In the genomic region with DNA sequence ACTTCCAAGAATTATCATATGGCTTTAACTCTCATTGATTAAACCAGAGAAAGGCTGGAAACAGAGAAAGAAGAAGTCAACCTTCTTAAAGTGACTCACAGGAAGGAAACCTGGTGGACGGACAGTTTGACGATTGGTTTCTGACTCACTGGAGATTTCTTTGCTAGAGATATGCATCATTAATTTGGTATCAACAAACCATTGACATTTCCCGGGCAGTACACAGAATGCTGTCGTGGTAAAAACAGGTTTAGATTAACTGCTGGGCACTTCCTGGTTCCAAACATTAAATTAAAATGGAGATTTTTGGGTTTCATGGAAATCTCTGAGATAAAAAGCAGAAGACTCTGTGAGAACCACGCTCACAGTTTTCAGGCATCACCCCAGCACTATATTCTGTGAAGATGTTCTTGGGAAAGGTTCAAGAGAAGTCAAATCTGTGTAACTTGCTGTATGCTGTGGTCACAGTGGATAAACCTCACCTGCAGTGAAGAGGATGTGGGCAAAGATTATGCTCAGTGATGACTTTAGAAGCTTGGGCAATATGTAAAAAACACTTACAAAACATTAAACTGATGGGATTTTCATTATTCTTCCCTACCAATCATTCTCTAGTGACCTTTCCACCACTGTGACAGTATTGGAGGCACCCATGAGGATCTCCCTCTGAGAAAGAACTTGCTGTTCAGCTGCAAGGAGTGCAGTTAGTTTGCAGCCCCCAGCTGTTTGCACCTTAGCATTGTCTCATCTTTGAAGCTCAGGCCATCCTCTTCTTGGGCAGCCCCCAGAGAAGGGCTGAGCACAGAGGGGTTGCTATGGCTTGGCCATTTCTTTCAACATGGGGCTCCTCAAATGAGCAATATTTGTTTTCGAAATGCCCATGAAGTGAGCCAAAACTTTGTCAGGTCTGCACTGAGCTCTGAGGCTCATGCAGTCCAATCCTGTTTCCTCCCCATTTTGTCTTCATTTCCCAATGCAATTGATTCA, we compare ENCODE assay signal across 3 cellular contexts.
TF ChIP-seq lines count a peak whose summit lies in the region.

No MANE protein-coding gene starts in this region.

TF ChIP-seq in SK-N-SH, 30 proteins besides CTCF, POLR2A, EP300 and RAD21 (continued from another document and continues in another):
- TF ChIP-seq, protein P1, sequence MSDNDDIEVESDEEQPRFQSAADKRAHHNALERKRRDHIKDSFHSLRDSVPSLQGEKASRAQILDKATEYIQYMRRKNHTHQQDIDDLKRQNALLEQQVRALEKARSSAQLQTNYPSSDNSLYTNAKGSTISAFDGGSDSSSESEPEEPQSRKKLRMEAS (IDR thresholded peaks at IDR 0.05; ENCODE audit: low read depth), result no peak
- TF ChIP-seq NRF1 (IDR thresholded peaks at IDR 0.05; ENCODE audit: low read depth, low read length), result no peak
- 0 out of 2 replicates have a peak, but pooled peaks have one; percentile 31 for TF ChIP-seq TEAD4 (IDR thresholded peaks at IDR 0.05; ENCODE audit: borderline replicate concordance, insufficient read depth)
- no peak for TF ChIP-seq TAF1 (IDR thresholded peaks at IDR 0.05; ENCODE audit: borderline replicate concordance, low read depth, low read length)
- TF ChIP-seq, protein P2, sequence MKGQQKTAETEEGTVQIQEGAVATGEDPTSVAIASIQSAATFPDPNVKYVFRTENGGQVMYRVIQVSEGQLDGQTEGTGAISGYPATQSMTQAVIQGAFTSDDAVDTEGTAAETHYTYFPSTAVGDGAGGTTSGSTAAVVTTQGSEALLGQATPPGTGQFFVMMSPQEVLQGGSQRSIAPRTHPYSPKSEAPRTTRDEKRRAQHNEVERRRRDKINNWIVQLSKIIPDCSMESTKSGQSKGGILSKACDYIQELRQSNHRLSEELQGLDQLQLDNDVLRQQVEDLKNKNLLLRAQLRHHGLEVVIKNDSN (IDR thresholded peaks at IDR 0.05; ENCODE audit: borderline replicate concordance, low read depth), result no peak
- no peak for TF ChIP-seq FOXJ3 (CRISPR knock-in tag; IDR thresholded peaks at IDR 0.05)
- TF ChIP-seq, protein P3, sequence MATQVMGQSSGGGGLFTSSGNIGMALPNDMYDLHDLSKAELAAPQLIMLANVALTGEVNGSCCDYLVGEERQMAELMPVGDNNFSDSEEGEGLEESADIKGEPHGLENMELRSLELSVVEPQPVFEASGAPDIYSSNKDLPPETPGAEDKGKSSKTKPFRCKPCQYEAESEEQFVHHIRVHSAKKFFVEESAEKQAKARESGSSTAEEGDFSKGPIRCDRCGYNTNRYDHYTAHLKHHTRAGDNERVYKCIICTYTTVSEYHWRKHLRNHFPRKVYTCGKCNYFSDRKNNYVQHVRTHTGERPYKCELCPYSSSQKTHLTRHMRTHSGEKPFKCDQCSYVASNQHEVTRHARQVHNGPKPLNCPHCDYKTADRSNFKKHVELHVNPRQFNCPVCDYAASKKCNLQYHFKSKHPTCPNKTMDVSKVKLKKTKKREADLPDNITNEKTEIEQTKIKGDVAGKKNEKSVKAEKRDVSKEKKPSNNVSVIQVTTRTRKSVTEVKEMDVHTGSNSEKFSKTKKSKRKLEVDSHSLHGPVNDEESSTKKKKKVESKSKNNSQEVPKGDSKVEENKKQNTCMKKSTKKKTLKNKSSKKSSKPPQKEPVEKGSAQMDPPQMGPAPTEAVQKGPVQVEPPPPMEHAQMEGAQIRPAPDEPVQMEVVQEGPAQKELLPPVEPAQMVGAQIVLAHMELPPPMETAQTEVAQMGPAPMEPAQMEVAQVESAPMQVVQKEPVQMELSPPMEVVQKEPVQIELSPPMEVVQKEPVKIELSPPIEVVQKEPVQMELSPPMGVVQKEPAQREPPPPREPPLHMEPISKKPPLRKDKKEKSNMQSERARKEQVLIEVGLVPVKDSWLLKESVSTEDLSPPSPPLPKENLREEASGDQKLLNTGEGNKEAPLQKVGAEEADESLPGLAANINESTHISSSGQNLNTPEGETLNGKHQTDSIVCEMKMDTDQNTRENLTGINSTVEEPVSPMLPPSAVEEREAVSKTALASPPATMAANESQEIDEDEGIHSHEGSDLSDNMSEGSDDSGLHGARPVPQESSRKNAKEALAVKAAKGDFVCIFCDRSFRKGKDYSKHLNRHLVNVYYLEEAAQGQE (IDR thresholded peaks at IDR 0.05; ENCODE audit: low read depth, low read length), result no peak
- no peak for TF ChIP-seq SIN3A (IDR thresholded peaks at IDR 0.05; ENCODE audit: borderline replicate concordance, low read depth, low read length)
- peak; percentile 62; the same call in 1 of the 2 replicates for TF ChIP-seq ELF1 (IDR thresholded peaks at IDR 0.05)
- TF ChIP-seq POLR2AphosphoS5 (IDR thresholded peaks at IDR 0.05; ENCODE audit: low read depth, low read length), result no peak
- no peak for TF ChIP-seq MEF2A (IDR thresholded peaks at IDR 0.05; ENCODE audit: borderline replicate concordance, low read depth)
- TF ChIP-seq, protein P4, sequence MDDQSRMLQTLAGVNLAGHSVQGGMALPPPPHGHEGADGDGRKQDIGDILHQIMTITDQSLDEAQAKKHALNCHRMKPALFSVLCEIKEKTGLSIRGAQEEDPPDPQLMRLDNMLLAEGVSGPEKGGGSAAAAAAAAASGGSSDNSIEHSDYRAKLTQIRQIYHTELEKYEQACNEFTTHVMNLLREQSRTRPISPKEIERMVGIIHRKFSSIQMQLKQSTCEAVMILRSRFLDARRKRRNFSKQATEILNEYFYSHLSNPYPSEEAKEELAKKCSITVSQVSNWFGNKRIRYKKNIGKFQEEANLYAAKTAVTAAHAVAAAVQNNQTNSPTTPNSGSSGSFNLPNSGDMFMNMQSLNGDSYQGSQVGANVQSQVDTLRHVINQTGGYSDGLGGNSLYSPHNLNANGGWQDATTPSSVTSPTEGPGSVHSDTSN (IDR thresholded peaks at IDR 0.05), result peak; percentile 83

TF ChIP-seq in SK-N-SH treated with all-trans-retinoic acid at 6 μM for 48 hours, 23 proteins besides CTCF, POLR2A, EP300 and RAD21 (continued from another document and continues in another):
- TF ChIP-seq TOX (CRISPR knock-in tag; IDR thresholded peaks at IDR 0.05; ENCODE audit: borderline replicate concordance), result no peak
- TF ChIP-seq ZFP3 (CRISPR knock-in tag; IDR thresholded peaks at IDR 0.05), result no peak
- TF ChIP-seq OSR1 (CRISPR knock-in tag; IDR thresholded peaks at IDR 0.05), result no peak
- no peak for TF ChIP-seq ZNF70 (CRISPR knock-in tag; IDR thresholded peaks at IDR 0.05)
- TF ChIP-seq SNAI2 (CRISPR knock-in tag; IDR thresholded peaks at IDR 0.05), result no peak
- TF ChIP-seq, protein P5, sequence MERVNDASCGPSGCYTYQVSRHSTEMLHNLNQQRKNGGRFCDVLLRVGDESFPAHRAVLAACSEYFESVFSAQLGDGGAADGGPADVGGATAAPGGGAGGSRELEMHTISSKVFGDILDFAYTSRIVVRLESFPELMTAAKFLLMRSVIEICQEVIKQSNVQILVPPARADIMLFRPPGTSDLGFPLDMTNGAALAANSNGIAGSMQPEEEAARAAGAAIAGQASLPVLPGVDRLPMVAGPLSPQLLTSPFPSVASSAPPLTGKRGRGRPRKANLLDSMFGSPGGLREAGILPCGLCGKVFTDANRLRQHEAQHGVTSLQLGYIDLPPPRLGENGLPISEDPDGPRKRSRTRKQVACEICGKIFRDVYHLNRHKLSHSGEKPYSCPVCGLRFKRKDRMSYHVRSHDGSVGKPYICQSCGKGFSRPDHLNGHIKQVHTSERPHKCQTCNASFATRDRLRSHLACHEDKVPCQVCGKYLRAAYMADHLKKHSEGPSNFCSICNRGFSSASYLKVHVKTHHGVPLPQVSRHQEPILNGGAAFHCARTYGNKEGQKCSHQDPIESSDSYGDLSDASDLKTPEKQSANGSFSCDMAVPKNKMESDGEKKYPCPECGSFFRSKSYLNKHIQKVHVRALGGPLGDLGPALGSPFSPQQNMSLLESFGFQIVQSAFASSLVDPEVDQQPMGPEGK (CRISPR knock-in tag; IDR thresholded peaks at IDR 0.05; ENCODE audit: borderline replicate concordance), result no peak
- TF ChIP-seq ZFP30 (CRISPR knock-in tag; IDR thresholded peaks at IDR 0.05), result no peak
- no peak for TF ChIP-seq BACH2 (CRISPR knock-in tag; IDR thresholded peaks at IDR 0.05; ENCODE audit: borderline replicate concordance)
- no peak for TF ChIP-seq ZNF8 (CRISPR knock-in tag; IDR thresholded peaks at IDR 0.05)
- TF ChIP-seq, protein P6, sequence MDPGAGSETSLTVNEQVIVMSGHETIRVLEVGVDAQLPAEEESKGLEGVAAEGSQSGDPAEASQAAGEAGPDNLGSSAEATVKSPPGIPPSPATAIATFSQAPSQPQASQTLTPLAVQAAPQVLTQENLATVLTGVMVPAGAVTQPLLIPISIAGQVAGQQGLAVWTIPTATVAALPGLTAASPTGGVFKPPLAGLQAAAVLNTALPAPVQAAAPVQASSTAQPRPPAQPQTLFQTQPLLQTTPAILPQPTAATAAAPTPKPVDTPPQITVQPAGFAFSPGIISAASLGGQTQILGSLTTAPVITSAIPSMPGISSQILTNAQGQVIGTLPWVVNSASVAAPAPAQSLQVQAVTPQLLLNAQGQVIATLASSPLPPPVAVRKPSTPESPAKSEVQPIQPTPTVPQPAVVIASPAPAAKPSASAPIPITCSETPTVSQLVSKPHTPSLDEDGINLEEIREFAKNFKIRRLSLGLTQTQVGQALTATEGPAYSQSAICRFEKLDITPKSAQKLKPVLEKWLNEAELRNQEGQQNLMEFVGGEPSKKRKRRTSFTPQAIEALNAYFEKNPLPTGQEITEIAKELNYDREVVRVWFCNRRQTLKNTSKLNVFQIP (CRISPR knock-in tag; IDR thresholded peaks at IDR 0.05; ENCODE audit: borderline replicate concordance, low read depth), result no peak
- no peak for TF ChIP-seq ZNF565 (CRISPR knock-in tag; conservative IDR thresholded peaks at IDR 0.05; ENCODE audit: low read depth)
- TF ChIP-seq, protein P7, sequence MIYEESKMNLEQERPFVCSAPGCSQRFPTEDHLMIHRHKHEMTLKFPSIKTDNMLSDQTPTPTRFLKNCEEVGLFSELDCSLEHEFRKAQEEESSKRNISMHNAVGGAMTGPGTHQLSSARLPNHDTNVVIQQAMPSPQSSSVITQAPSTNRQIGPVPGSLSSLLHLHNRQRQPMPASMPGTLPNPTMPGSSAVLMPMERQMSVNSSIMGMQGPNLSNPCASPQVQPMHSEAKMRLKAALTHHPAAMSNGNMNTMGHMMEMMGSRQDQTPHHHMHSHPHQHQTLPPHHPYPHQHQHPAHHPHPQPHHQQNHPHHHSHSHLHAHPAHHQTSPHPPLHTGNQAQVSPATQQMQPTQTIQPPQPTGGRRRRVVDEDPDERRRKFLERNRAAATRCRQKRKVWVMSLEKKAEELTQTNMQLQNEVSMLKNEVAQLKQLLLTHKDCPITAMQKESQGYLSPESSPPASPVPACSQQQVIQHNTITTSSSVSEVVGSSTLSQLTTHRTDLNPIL (CRISPR knock-in tag; IDR thresholded peaks at IDR 0.05; ENCODE audit: low read depth), result no peak
- no peak for TF ChIP-seq PPARA (CRISPR knock-in tag; IDR thresholded peaks at IDR 0.05; ENCODE audit: borderline replicate concordance)
- no peak for TF ChIP-seq RARB (CRISPR knock-in tag; IDR thresholded peaks at IDR 0.05)
- no peak for TF ChIP-seq GLIS3 (CRISPR knock-in tag; IDR thresholded peaks at IDR 0.05)

TF ChIP-seq in GM12878, 131 proteins besides CTCF, POLR2A, EP300 and RAD21 (continued from another document and continues in another):
- TF ChIP-seq BCL11A (IDR thresholded peaks at IDR 0.05; ENCODE audit: low read depth, low read length), result peak; percentile 76
- TF ChIP-seq, protein P8, sequence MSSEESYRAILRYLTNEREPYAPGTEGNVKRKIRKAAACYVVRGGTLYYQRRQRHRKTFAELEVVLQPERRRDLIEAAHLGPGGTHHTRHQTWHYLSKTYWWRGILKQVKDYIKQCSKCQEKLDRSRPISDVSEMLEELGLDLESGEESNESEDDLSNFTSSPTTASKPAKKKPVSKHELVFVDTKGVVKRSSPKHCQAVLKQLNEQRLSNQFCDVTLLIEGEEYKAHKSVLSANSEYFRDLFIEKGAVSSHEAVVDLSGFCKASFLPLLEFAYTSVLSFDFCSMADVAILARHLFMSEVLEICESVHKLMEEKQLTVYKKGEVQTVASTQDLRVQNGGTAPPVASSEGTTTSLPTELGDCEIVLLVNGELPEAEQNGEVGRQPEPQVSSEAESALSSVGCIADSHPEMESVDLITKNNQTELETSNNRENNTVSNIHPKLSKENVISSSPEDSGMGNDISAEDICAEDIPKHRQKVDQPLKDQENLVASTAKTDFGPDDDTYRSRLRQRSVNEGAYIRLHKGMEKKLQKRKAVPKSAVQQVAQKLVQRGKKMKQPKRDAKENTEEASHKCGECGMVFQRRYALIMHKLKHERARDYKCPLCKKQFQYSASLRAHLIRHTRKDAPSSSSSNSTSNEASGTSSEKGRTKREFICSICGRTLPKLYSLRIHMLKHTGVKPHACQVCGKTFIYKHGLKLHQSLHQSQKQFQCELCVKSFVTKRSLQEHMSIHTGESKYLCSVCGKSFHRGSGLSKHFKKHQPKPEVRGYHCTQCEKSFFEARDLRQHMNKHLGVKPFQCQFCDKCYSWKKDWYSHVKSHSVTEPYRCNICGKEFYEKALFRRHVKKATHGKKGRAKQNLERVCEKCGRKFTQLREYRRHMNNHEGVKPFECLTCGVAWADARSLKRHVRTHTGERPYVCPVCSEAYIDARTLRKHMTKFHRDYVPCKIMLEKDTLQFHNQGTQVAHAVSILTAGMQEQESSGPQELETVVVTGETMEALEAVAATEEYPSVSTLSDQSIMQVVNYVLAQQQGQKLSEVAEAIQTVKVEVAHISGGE (CRISPR knock-in tag; IDR thresholded peaks at IDR 0.05), result no peak
- TF ChIP-seq, protein P9, sequence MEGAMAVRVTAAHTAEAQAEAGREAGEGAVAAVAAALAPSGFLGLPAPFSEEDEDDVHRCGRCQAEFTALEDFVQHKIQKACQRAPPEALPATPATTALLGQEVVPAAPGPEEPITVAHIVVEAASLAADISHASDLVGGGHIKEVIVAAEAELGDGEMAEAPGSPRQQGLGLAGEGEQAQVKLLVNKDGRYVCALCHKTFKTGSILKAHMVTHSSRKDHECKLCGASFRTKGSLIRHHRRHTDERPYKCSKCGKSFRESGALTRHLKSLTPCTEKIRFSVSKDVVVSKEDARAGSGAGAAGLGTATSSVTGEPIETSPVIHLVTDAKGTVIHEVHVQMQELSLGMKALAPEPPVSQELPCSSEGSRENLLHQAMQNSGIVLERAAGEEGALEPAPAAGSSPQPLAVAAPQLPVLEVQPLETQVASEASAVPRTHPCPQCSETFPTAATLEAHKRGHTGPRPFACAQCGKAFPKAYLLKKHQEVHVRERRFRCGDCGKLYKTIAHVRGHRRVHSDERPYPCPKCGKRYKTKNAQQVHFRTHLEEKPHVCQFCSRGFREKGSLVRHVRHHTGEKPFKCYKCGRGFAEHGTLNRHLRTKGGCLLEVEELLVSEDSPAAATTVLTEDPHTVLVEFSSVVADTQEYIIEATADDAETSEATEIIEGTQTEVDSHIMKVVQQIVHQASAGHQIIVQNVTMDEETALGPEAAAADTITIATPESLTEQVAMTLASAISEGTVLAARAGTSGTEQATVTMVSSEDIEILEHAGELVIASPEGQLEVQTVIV (IDR thresholded peaks at IDR 0.05; ENCODE audit: borderline replicate concordance, partially characterized antibody), result no peak
- no peak for TF ChIP-seq SMAD1 (IDR thresholded peaks at IDR 0.05; ENCODE audit: low read depth, partially characterized antibody)
- TF ChIP-seq, protein P10, sequence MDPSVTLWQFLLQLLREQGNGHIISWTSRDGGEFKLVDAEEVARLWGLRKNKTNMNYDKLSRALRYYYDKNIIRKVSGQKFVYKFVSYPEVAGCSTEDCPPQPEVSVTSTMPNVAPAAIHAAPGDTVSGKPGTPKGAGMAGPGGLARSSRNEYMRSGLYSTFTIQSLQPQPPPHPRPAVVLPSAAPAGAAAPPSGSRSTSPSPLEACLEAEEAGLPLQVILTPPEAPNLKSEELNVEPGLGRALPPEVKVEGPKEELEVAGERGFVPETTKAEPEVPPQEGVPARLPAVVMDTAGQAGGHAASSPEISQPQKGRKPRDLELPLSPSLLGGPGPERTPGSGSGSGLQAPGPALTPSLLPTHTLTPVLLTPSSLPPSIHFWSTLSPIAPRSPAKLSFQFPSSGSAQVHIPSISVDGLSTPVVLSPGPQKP (IDR thresholded peaks at IDR 0.05; ENCODE audit: low read depth, low read length), result no peak
- TF ChIP-seq TCF3 (IDR thresholded peaks at IDR 0.05; ENCODE audit: borderline replicate concordance, insufficient read depth, low read depth, low read length), result 0 out of 2 replicates have a peak, but pooled peaks have one; percentile 61
- no peak for TF ChIP-seq NFYA (IDR thresholded peaks at IDR 0.05; ENCODE audit: borderline replicate concordance, low read depth, low read length)
- no peak for TF ChIP-seq MEF2B (IDR thresholded peaks at IDR 0.05; ENCODE audit: partially characterized antibody, poor library complexity, severe bottlenecking)
- peak; percentile 49; the same call in 1 of the 2 replicates for TF ChIP-seq IRF4 (IDR thresholded peaks at IDR 0.05; ENCODE audit: low read depth, low read length)
- TF ChIP-seq ASH2L (IDR thresholded peaks at IDR 0.05; ENCODE audit: borderline replicate concordance, low read depth), result no peak
